In genomic region chr16:84024854-84025253, GRCh38 we compare ENCODE assay signal across 20 cellular contexts. TPM values are rescaled to one million over a fixed set of nuclear protein-coding genes. Genes with fewer than 3 reads are reported as not detected.
DNase-seq lines count a peak whose midpoint lies in the region; ATAC-seq and TF ChIP-seq lines count a peak whose summit lies in the region.
"Had no signal": no experiment of that assay in that cellular context is flagged by ENCODE, and none has a peak within 500 bp of the region (broad histone marks: within the 10 kb centered on the region; RNA-seq: fewer than 3 reads in every experiment).

No MANE protein-coding gene starts in this region.

- H3K27me3 Mint-ChIP-seq in T-cell, result peaks cover 24 to 32% of the 10 kb centered on the region in 2 donors

- no peaks in the 10 kb centered on the region for H3K79me2 ChIP-seq in PC-3 (ENCODE audit: low read length)

- no peaks in the 10 kb centered on the region for H3K9me2 ChIP-seq in PC-3 (replicated peaks; ENCODE audit: low read length)

- CTCF ChIA-PET in PC-3 (lab: Charles Lee), result no interaction called here
- CTCF ChIA-PET in T-cell (lab: Charles Lee), result no interaction called here

- TF ChIP-seq CTCF in AG09319 (IDR thresholded peaks at IDR 0.05; ENCODE audit: low read depth, low read length) (no peak), PC-3 (conservative IDR thresholded peaks at IDR 0.05; ENCODE audit: low read depth, low read length) (no peak)

- DNase-seq in AG09319 (ENCODE audit: extremely low read depth, low read depth) (peak; percentile 29), PC-3 (peak; percentile 92), dermis blood vessel endothelial cell (peak; percentile 49), kidney tubule cell (ENCODE audit: low spot score) (peak; percentile 35), T-cell (no peak), HPDE6-E6E7 (ENCODE audit: extremely low spot score) (no peak), NCI-H1694 treated with DMSO at 0.1 percent for 48 hours (lab: John Stamatoyannopoulos, UW) (no peak)
- no peak for DNase-seq in effector memory CD4-positive, alpha-beta T cell
- DNase-seq: activated CD4-positive, alpha-beta T cell treated with anti-CD3 and anti-CD28 coated beads for 1 hour; activated CD8-positive, alpha-beta memory T cell treated with anti-CD3 and anti-CD28 coated beads, Interleukin-2, amount 50 U/mL, for 4 hours; activated naive CD4-positive, alpha-beta T cell treated with Interleukin-2 at 50 U/mL for 16 hours; caudate nucleus; NCI-H1694; NCI-H526 treated with DMSO at 0.1 percent for 48 hours; uterus had no signal

- peaks cover 4% of the 10 kb centered on the region for H3K36me3 Mint-ChIP-seq in T-cell

- H4K20me1 ChIP-seq in PC-3 (ENCODE audit: low read length), result no peaks in the 10 kb centered on the region

- H3K4me3 Mint-ChIP-seq in T-cell, result no peak overlapping the region
- H3K4me3 Mint-ChIP-seq: GM23338; stimulated activated memory B cell treated with anti-CD40 and anti-IgM and Interleukin-4, amounts not matched to agents 10 μg/mL and 1 μg/mL and 100 μg/mL, for 72 hours; T-helper 1 cell treated with Interleukin-12 subunit alpha and Interleukin-12 subunit beta and Interleukin-4 antibody, amounts not matched to agents 30 μg/mL and 1 μg/mL, for 36 hours had no signal

- ATAC-seq in PC-3 (peak; percentile 97), T-cell (replicated peaks in 1 of 4) (no peak)
- ATAC-seq: GM23338; sciatic nerve; stimulated activated memory B cell treated with anti-CD40 and anti-IgM and Interleukin-4, amounts not matched to agents 10 μg/mL and 1 μg/mL and 100 μg/mL, for 72 hours had no signal

- POLR2A ChIA-PET in PC-3 (lab: Charles Lee; ENCODE audit: unreplicated experiment) (interaction anchor here (0.7 kb wide), 1 partner anchor 11 kb away, joined by 5 read pairs; no protein-coding TSS in a partner anchor), T-cell (lab: Charles Lee) (no interaction called here)

- no peaks in the 10 kb centered on the region for H3F3A ChIP-seq in PC-3 (ENCODE audit: low read length, unreplicated experiment)

- H3K9me3 Mint-ChIP-seq in T-cell, result peaks cover 6 to 12% (median 6%) of the 10 kb centered on the region in 3 donors

- H3K4me2 ChIP-seq in PC-3 (ENCODE audit: low read length), result peak overlapping the region; percentile 50
- H3K4me2 ChIP-seq: GM23338, KMS-11 had no signal

- H2AFZ ChIP-seq in PC-3 (ENCODE audit: low read length), result peak overlapping the region; percentile 53; the same call in 1 of the 2 replicates
- H2AFZ ChIP-seq: GM23338 had no signal

- peaks cover 29% of the 10 kb centered on the region for H3K4me1 ChIP-seq in PC-3 (ENCODE audit: insufficient read depth, low read length)
- no peaks in the 10 kb centered on the region for H3K4me1 ChIP-seq in effector memory CD4-positive, alpha-beta T cell (ENCODE audit: control insufficient read depth, insufficient read depth, low read length, poor library complexity, severe bottlenecking)
- H3K4me1 ChIP-seq: uterus had no signal

- BruUV-seq in PC-3 (replicated peaks; lab: Mats Ljungman, UMichigan), result no TSS peak

- H3K4me3 ChIP-seq in PC-3 (ENCODE audit: low read length), result no peak overlapping the region
- H3K4me3 ChIP-seq in effector memory CD4-positive, alpha-beta T cell (ENCODE audit: insufficient read depth, low read depth, low read length, poor library complexity, severe bottlenecking), result no peak overlapping the region
- H3K4me3 ChIP-seq: GM23338, uterus had no signal

- H3K27me3 ChIP-seq in PC-3 (ENCODE audit: low read length), result no peaks in the 10 kb centered on the region
- H3K27me3 ChIP-seq in effector memory CD4-positive, alpha-beta T cell (replicated peaks; ENCODE audit: control insufficient read depth, insufficient read depth, low read length, poor library complexity, severe bottlenecking), result no peaks in the 10 kb centered on the region
- H3K27me3 ChIP-seq: uterus had no signal

- H3K4me1 Mint-ChIP-seq in T-cell, result peaks cover 5 to 7% (median 7%) of the 10 kb centered on the region in 3 donors

- peak overlapping the region; percentile 49 for H3K9ac ChIP-seq in PC-3 (ENCODE audit: low read length)
- H3K9ac ChIP-seq: KMS-11 had no signal

- H3K9me3 ChIP-seq in PC-3 (ENCODE audit: low read length), result no peaks in the 10 kb centered on the region
- no peaks in the 10 kb centered on the region for H3K9me3 ChIP-seq in effector memory CD4-positive, alpha-beta T cell (ENCODE audit: control insufficient read depth, low read length)
- H3K9me3 ChIP-seq: uterus had no signal

- H3K27ac Mint-ChIP-seq in T-cell, result no peak overlapping the region
- H3K27ac Mint-ChIP-seq: GM23338; stimulated activated memory B cell treated with anti-CD40 and anti-IgM and Interleukin-4, amounts not matched to agents 10 μg/mL and 1 μg/mL and 100 μg/mL, for 72 hours; T-helper 1 cell treated with Interleukin-12 subunit alpha and Interleukin-12 subunit beta and Interleukin-4 antibody, amounts not matched to agents 30 μg/mL and 1 μg/mL, for 36 hours had no signal

- intact Hi-C loops in PC-3 (cut with micrococcal nuclease), result no loop called here

- peak overlapping the region; percentile 87 for H3K27ac ChIP-seq in PC-3 (ENCODE audit: low read length)
- no peak overlapping the region for H3K27ac ChIP-seq in effector memory CD4-positive, alpha-beta T cell (ENCODE audit: insufficient read depth, low read length, poor library complexity, severe bottlenecking)
- H3K27ac ChIP-seq: KMS-11, uterus had no signal

- H3K36me3 ChIP-seq in PC-3 (ENCODE audit: low read depth, low read length), result no peaks in the 10 kb centered on the region
- H3K36me3 ChIP-seq in effector memory CD4-positive, alpha-beta T cell (ENCODE audit: control insufficient read depth, insufficient read depth, low read length), result no peaks in the 10 kb centered on the region
- H3K36me3 ChIP-seq: uterus had no signal

RNA-seq across cellular contexts. Expression of gene SLC38A8, which starts 17.7 kb away (rescaled TPM):
- total RNA-seq in PC-3 (2014; rRNA removed) (not detected in 2 replicates), dermis blood vessel endothelial cell (not detected in 2 replicates), T-cell (not detected)
- total RNA-seq: GM23338, sciatic nerve had no signal

RNA-seq across cellular contexts. Expression of gene NECAB2, which starts 56.8 kb away (rescaled TPM):
- total RNA-seq in PC-3 (2014; rRNA removed), result 0.22 and 2.0 TPM in 2 replicates
- total RNA-seq in dermis blood vessel endothelial cell, result not detected in 2 replicates
- total RNA-seq in T-cell, result not detected

Comparison
In these comparisons a context has a peak if more than half of its experiments do, and no peak if none do; other contexts are left out.
1. DNase-seq: peak in AG09319 (single experiment), PC-3 (single experiment), dermis blood vessel endothelial cell (single experiment) and kidney tubule cell (single experiment); none in effector memory CD4-positive, alpha-beta T cell (0 of 3), T-cell (0 of 34), HPDE6-E6E7 (single experiment) and NCI-H1694 treated with DMSO at 0.1 percent for 48 hours (single experiment).